23 cellular contexts compared by ENCODE assay signal in genomic region chr3:17714473-17714872, GRCh38.
"Had no signal": no experiment of that assay in that cellular context is flagged by ENCODE, and none has a peak within 500 bp of the region (broad histone marks: within the 10 kb centered on the region; RNA-seq: fewer than 3 reads in every experiment).

No MANE protein-coding gene starts in this region.

- FAIRE-seq: keratinocyte had no signal

- H3K27me3 ChIP-seq: colonic mucosa, esophagus muscularis mucosa, gastrocnemius medialis, heart right ventricle, left lung had no signal

- H3K4me3 Mint-ChIP-seq: dendritic cell treated with granulocyte-macrophage colony-stimulating factor and Interleukin-4, amounts not matched to agents 40 ng/mL and 50 ng/mL, for 4 days; effector memory CD8-positive, alpha-beta T cell; mesothelial cell of epicardium had no signal

- H3K36me3 ChIP-seq: colonic mucosa, gastrocnemius medialis, lower lobe of right lung had no signal

- H3K4me3 ChIP-seq: colonic mucosa, esophagus muscularis mucosa, gastrocnemius medialis, heart right ventricle, left lung, lower lobe of right lung, mucosa of descending colon had no signal

- H3K27ac Mint-ChIP-seq: dendritic cell treated with granulocyte-macrophage colony-stimulating factor and Interleukin-4, amounts not matched to agents 40 ng/mL and 50 ng/mL, for 4 days; effector memory CD8-positive, alpha-beta T cell; mesothelial cell of epicardium; naive B cell; naive thymus-derived CD8-positive, alpha-beta T cell had no signal

- DNase-seq: colonic mucosa; cortex of kidney; effector CD8-positive, alpha-beta T cell; effector memory CD8-positive, alpha-beta T cell; foreskin melanocyte; gastrocnemius medialis; glutamatergic neuron; head of caudate nucleus; heart right ventricle; hippocampal formation; left cardiac atrium; left lung; left ventricle myocardium superior; lower lobe of right lung; mesenchymal stem cell; mucosa of descending colon; naive B cell; naive thymus-derived CD8-positive, alpha-beta T cell had no signal

- ATAC-seq: effector memory CD8-positive, alpha-beta T cell; gastrocnemius medialis; heart right ventricle; left cardiac atrium; left lung; left ventricle myocardium superior; lower lobe of right lung; mucosa of descending colon; naive thymus-derived CD8-positive, alpha-beta T cell had no signal

- H3K4me1 ChIP-seq: colonic mucosa, left lung, lower lobe of right lung had no signal

- H3K9me3 ChIP-seq: colonic mucosa had no signal

- H3K27ac ChIP-seq: colonic mucosa, epithelial cell of prostate, esophagus muscularis mucosa, gastrocnemius medialis, heart right ventricle, left lung, lower lobe of right lung had no signal

- H3K4me1 Mint-ChIP-seq: mesothelial cell of epicardium had no signal

- H3K27me3 Mint-ChIP-seq: dendritic cell treated with granulocyte-macrophage colony-stimulating factor and Interleukin-4, amounts not matched to agents 40 ng/mL and 50 ng/mL, for 4 days; effector memory CD8-positive, alpha-beta T cell; naive B cell; naive thymus-derived CD8-positive, alpha-beta T cell had no signal
